In the genomic region with DNA sequence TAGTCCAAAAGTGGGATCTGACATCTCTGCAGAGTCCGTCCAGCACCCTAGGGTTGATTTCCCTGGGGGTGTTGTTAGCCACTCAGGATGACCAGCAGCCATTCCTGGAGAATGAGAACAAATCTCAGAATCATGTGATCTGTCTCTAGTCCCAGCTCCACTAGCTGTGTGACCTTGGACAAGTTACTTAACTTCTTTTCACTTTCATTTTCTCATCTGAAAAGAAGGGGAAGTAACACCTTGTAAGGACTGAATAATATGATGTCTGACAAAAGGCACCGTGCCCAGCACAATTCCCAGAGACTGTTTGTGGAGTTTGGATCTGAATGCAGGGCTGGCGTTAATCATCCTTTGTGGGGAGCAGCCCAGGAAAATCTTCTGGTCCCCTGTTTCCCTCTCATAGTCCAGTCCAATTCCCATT, we compare ENCODE assay signal across 9 cellular contexts. TPM values are rescaled to one million over a fixed set of nuclear protein-coding genes. Genes with fewer than 3 reads are reported as not detected.
A peak's percentile ranks its signal among the peaks of the same experiment; 100 is the strongest.
DNase-seq lines count a peak whose midpoint lies in the region; ATAC-seq, FAIRE-seq and TF ChIP-seq lines count a peak whose summit lies in the region.
"Had no signal": no experiment of that assay in that cellular context is flagged by ENCODE, and none has a peak within 500 bp of the region (broad histone marks: within the 10 kb centered on the region; RNA-seq: fewer than 3 reads in every experiment).

No MANE protein-coding gene starts in this region.

- H3K4me3 ChIP-seq in K562 (no peak overlapping the region), SJCRH30 (no peak overlapping the region), osteoblast (ENCODE audit: insufficient read depth, low read length) (no peak overlapping the region)

- H3K79me2 ChIP-seq in K562 (ENCODE audit: control insufficient read depth, insufficient read depth, low read length) (no peaks in the 10 kb centered on the region), osteoblast (ENCODE audit: insufficient read depth, low read length) (no peaks in the 10 kb centered on the region)

- H3K9me3 ChIP-seq in K562 (replicated peaks; ENCODE audit: control insufficient read depth, insufficient read depth, low read depth, low read length) (no peaks in the 10 kb centered on the region), SJCRH30 (replicated peaks) (no peaks in the 10 kb centered on the region), osteoblast (ENCODE audit: low read depth, low read length) (no peaks in the 10 kb centered on the region)

- CTCF ChIA-PET in K562 (lab: Yijun Ruan, JAX; ENCODE audit: low intra/inter-chr PET ratio) = no interaction called here

- H3K9me1 ChIP-seq in K562 (ENCODE audit: control insufficient read depth, insufficient read depth, low read length) = no peaks in the 10 kb centered on the region

- peaks cover 0 to 17% of the 10 kb centered on the region in 2 experiments; a peak in 2 of 5 replicates for H3K27me3 ChIP-seq in K562 (ENCODE audit: control insufficient read depth in 2 of 2, insufficient read depth in 2 of 2, low read length in 2 of 2)
- no peaks in the 10 kb centered on the region for H3K27me3 ChIP-seq in SJCRH30
- H3K27me3 ChIP-seq in osteoblast (ENCODE audit: insufficient read depth, low read length) = no peaks in the 10 kb centered on the region

- peaks cover 0 to 6% of the 10 kb centered on the region in 2 experiments; a peak in 2 of 5 replicates for H3K4me1 ChIP-seq in K562 (replicated peaks in 1 of 2; ENCODE audit: control insufficient read depth in 2 of 2, insufficient read depth in 2 of 2, low read length in 2 of 2)
- H3K4me1 ChIP-seq in SJCRH30 = peaks cover 39% of the 10 kb centered on the region
- H3K4me1 ChIP-seq in osteoblast (ENCODE audit: insufficient read depth, low read length) = no peaks in the 10 kb centered on the region

- no peak for FAIRE-seq in K562 (lab: Jason Lieb, UNC)

- H3K4me2 ChIP-seq in K562 (ENCODE audit: insufficient read depth, low read length) (no peak overlapping the region), osteoblast (ENCODE audit: insufficient read depth, low read length) (no peak overlapping the region)

- TF ChIP-seq RAD21 in K562 (CRISPR knock-in tag; conservative IDR thresholded peaks at IDR 0.05 in 1 of 2, IDR thresholded peaks at IDR 0.05 in 1 of 2) = no peak

- DNase-seq in CD1c-positive myeloid dendritic cell (ENCODE audit: extremely low spot score) = peak; percentile 54
- no peak for DNase-seq in K562 (ENCODE audit: extremely low read depth in 1 of 4, low spot score in 3 of 4)
- DNase-seq in SJCRH30 = no peak
- no peak for DNase-seq in NCI-H128 (lab: John Stamatoyannopoulos, UW; ENCODE audit: unreplicated experiment)
- no peak for DNase-seq in osteoblast (ENCODE audit: insufficient read length, low spot score, missing footprints)
- DNase-seq in medulla oblongata (ENCODE audit: extremely low spot score) = no peak

- intact Hi-C loops in K562 (cut with micrococcal nuclease) = no loop called here

- ATAC-seq in GM19395 (IDR thresholded peaks at IDR 0.05; ENCODE audit: unreplicated experiment) (peak; percentile 89), HG03103 (IDR thresholded peaks at IDR 0.05; ENCODE audit: low read depth, unreplicated experiment) (peak; percentile 78), K562 (no peak)
- ATAC-seq: WTC11 had no signal

- H3K27ac ChIP-seq in K562 (ENCODE audit: extremely low read depth, low read depth, low read length) (no peak overlapping the region), SJCRH30 (no peak overlapping the region), osteoblast (ENCODE audit: low read depth, low read length) (no peak overlapping the region)

- no peak for TF ChIP-seq EP300 in K562 (IDR thresholded peaks at IDR 0.05; ENCODE audit: low read length)

- no peak overlapping the region for H3K9ac ChIP-seq in K562 (ENCODE audit: insufficient read depth in 1 of 2, low read depth in 2 of 2, low read length in 2 of 2)

- WGBS in K562 (ENCODE audit: insufficient coverage, low coverage, missing lambda C conversion rate) = 2% methylated on average over 3 of the region's 3 CpGs

- in situ Hi-C loops in K562 (cut with MboI) = no loop called here

- no peaks in the 10 kb centered on the region for H4K20me1 ChIP-seq in K562 (replicated peaks; ENCODE audit: control insufficient read depth, insufficient read depth, low read length)
- no peaks in the 10 kb centered on the region for H4K20me1 ChIP-seq in osteoblast (ENCODE audit: insufficient read depth, low read length)

- no peak for TF ChIP-seq POLR2A in K562 (conservative IDR thresholded peaks at IDR 0.05)

- POLR2A ChIA-PET in K562 (lab: Yijun Ruan, JAX) = interaction anchor here (0.8 kb wide), 1 partner anchor 9 kb away, joined by 3 read pairs; no protein-coding TSS in a partner anchor

- TF ChIP-seq CTCF in K562 (IDR thresholded peaks at IDR 0.05 in 2 of 3, conservative IDR thresholded peaks at IDR 0.05 in 1 of 3; ENCODE audit: insufficient read depth in 2 of 3, low read depth in 1 of 3, low read length in 3 of 3) (no peak), osteoblast (IDR thresholded peaks at IDR 0.05; ENCODE audit: extremely low read depth, low read depth, low read length) (no peak)

- no TSS peak for BruUV-seq in K562 (replicated peaks; lab: Mats Ljungman, UMichigan)

- H3K36me3 ChIP-seq in K562 (ENCODE audit: control insufficient read depth, insufficient read depth, low read length) (no peaks in the 10 kb centered on the region), SJCRH30 (no peaks in the 10 kb centered on the region), osteoblast (ENCODE audit: insufficient read depth, low read length) (no peaks in the 10 kb centered on the region)

- H2AFZ ChIP-seq in K562 (ENCODE audit: low read depth, low read length) (no peak overlapping the region), osteoblast (ENCODE audit: low read length) (no peak overlapping the region)

TF ChIP-seq in K562, 482 proteins besides CTCF, POLR2A, EP300 and RAD21:
- TF ChIP-seq, protein P1, sequence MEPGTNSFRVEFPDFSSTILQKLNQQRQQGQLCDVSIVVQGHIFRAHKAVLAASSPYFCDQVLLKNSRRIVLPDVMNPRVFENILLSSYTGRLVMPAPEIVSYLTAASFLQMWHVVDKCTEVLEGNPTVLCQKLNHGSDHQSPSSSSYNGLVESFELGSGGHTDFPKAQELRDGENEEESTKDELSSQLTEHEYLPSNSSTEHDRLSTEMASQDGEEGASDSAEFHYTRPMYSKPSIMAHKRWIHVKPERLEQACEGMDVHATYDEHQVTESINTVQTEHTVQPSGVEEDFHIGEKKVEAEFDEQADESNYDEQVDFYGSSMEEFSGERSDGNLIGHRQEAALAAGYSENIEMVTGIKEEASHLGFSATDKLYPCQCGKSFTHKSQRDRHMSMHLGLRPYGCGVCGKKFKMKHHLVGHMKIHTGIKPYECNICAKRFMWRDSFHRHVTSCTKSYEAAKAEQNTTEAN (CRISPR knock-in tag; IDR thresholded peaks at IDR 0.05) = no peak
- TF ChIP-seq ARHGAP35 (IDR thresholded peaks at IDR 0.05; ENCODE audit: partially characterized antibody) = no peak
- no peak for TF ChIP-seq ZNF184 (CRISPR knock-in tag; IDR thresholded peaks at IDR 0.05)
- TF ChIP-seq ESRRA (IDR thresholded peaks at IDR 0.05; ENCODE audit: borderline replicate concordance, low read depth) = peak; percentile 61; the same call in 1 of the 2 replicates
- TF ChIP-seq ZFX (CRISPR knock-in tag; IDR thresholded peaks at IDR 0.05) = no peak
- TF ChIP-seq SETDB1 (IDR thresholded peaks at IDR 0.05; ENCODE audit: low read length) = no peak
- no peak for TF ChIP-seq TAF7 (tag; IDR thresholded peaks at IDR 0.05)
- TF ChIP-seq, protein P2, sequence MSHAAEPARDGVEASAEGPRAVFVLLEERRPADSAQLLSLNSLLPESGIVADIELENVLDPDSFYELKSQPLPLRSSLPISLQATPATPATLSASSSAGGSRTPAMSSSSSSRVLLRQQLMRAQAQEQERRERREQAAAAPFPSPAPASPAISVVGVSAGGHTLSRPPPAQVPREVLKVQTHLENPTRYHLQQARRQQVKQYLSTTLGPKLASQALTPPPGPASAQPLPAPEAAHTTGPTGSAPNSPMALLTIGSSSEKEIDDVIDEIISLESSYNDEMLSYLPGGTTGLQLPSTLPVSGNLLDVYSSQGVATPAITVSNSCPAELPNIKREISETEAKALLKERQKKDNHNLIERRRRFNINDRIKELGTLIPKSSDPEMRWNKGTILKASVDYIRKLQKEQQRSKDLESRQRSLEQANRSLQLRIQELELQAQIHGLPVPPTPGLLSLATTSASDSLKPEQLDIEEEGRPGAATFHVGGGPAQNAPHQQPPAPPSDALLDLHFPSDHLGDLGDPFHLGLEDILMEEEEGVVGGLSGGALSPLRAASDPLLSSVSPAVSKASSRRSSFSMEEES (CRISPR knock-in tag; IDR thresholded peaks at IDR 0.05) = 0 out of 2 replicates have a peak, but pooled peaks have one; percentile 1

RNA-seq across cellular contexts. Expression of a gene that starts 44.2 kb away (rescaled TPM):
- 10.7 and 25.4 TPM in 2 replicates for total RNA-seq in K562 (2011; cell fraction: chromatin; rRNA removed; ENCODE audit: low replicate concordance)
- total RNA-seq in K562 (2011; cell fraction: nucleolus; rRNA removed) = 8.7 and 10.9 TPM in 2 replicates
- 20.8 and 31.9 TPM in 2 replicates for total RNA-seq in K562 (2011; cell fraction: nucleoplasm; rRNA removed)
- 8.8 and 10.0 TPM in 2 replicates for total RNA-seq in K562 (2014; rRNA removed)
- 6.4 and 7.8 TPM in 2 replicates for total RNA-seq in K562 (2014; rRNA removed; fragmentation: Illumina TruSeq; extraction: Trizol)
- 1.4 and 1.6 TPM in 2 replicates for total RNA-seq in K562 (2015; rRNA removed; fragmentation: Illumina TruSeq; extraction: Trizol)
- total RNA-seq in K562 (2021) = 5.0 and 7.7 TPM in 2 replicates
- 9.2 and 14.8 TPM in 2 replicates for polyA plus RNA-seq in K562 (2011; rRNA removed)
- polyA plus RNA-seq in K562 (2011; cell fraction: cytosol; rRNA removed) = 5.6 and 7.0 TPM in 2 replicates
- 23.8 and 26.1 TPM in 2 replicates for polyA plus RNA-seq in K562 (2011; cell fraction: nucleus; rRNA removed)
- polyA plus RNA-seq in K562 (2012) = 3.4 and 5.4 TPM in 2 replicates
- 5.3 TPM in 2 replicates for polyA plus RNA-seq in K562 (2014; fragmentation: Illumina TruSeq; extraction: Trizol)
- 1 to 10 TPM in 1 of 2 experiments, under 1 TPM in 1; 0.94 to 1.0 TPM for polyA plus RNA-seq in K562 (2014; fragmentation: Nextera tagmentation; extraction: Ambion mirVana)
- polyA plus RNA-seq in K562 (2014; rRNA removed) = 6.5 and 8.0 TPM in 2 replicates
- polyA minus RNA-seq in K562 (2011; rRNA and poly(A)+ RNA removed) = 9.0 and 14.6 TPM in 2 replicates
- 1.7 and 6.6 TPM in 2 replicates for polyA minus RNA-seq in K562 (2011; cell fraction: cytosol; rRNA and poly(A)+ RNA removed)
- polyA minus RNA-seq in K562 (2011; cell fraction: nucleus; rRNA and poly(A)+ RNA removed) = 7.0 and 9.3 TPM in 2 replicates
- total RNA-seq in SJCRH30 (2014; rRNA removed; shearing (Covaris generic)) = 26.9 and 27.6 TPM in 2 replicates
- total RNA-seq in osteoblast = 31.1 and 32.1 TPM in 2 replicates
